In the genomic region with DNA sequence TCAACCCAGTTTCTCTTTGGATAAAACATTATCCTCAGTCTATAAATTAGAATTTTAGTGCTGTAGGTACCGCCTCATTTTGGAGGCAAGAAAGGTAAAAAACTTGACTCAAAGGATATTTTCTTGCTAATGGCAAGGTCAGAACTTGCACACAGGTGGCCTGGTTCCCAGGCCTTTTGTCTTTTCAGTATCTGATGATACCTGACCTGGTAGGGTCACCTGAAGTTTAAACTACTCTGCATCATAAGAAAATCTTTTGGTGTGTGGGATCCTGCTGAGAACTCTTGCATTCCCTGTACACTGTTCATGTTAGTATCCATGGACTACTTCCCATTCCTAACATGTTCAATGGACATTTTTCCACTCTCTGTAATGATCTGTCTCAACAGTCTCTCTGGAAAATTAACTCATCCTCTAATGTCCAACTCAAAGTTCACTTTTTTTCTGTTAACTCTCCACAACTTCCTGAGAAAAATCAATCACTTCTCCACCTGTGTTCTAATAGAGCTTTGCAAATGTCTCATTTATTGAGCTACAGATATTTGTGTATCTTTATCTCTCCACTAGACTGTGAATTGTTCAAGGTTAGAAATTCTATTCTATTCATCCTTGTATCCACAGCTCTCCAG, we compare ENCODE assay signal across 32 cellular contexts.
"Had no signal": no experiment of that assay in that cellular context is flagged by ENCODE, and none has a peak within 500 bp of the region (broad histone marks: within the 10 kb centered on the region; RNA-seq: fewer than 3 reads in every experiment).

No MANE protein-coding gene starts in this region.

- H3K9me3 ChIP-seq: adrenal gland, breast epithelium had no signal

- FAIRE-seq: astrocyte, TTC549 had no signal

- H3K4me1 ChIP-seq: adrenal gland, breast epithelium had no signal

- H3K27ac ChIP-seq: adrenal gland, breast epithelium, VCaP had no signal

- ATAC-seq: activated CD8-positive, alpha-beta T cell treated with anti-CD3 and anti-CD28 coated beads for 36 hours; activated naive CD4-positive, alpha-beta T cell treated with anti-CD3 and anti-CD28 coated beads, Interleukin-2, amount 50 U/mL, for 72 hours; activated T-cell treated with anti-CD3 and anti-CD28 coated beads, Interleukin-2, amount 50 U/mL, for 4 hours; activated T-cell treated with anti-CD3 and anti-CD28 coated beads, Interleukin-2, amount 50 U/mL, for 72 hours; activated T-helper 17 cell treated with anti-CD3 and anti-CD28 coated beads, Interleukin-2, amount 50 U/mL, for 72 hours had no signal

- H3K36me3 ChIP-seq: adrenal gland, breast epithelium had no signal

- H3K4me3 ChIP-seq: adrenal gland, breast epithelium had no signal

- DNase-seq: activated B cell treated with CpG ODN at 0.5 μM for 24 hours; activated CD4-positive, alpha-beta memory T cell treated with anti-CD3 and anti-CD28 coated beads for 36 hours; activated CD4-positive, alpha-beta T cell treated with anti-CD3 and anti-CD28 coated beads for 4 hours; activated CD4-positive, alpha-beta T cell treated with anti-CD3 and anti-CD28 coated beads, Interleukin-2, amount 10 ng/mL, durations not matched to agents 24 days and 14 days; activated CD4-positive, alpha-beta T cell treated with anti-CD3 and anti-CD28 coated beads, Interleukin-2, amount 50 U/mL, for 1 hour; activated CD4-positive, alpha-beta T cell treated with anti-CD3 and anti-CD28 coated beads, Interleukin-2, amount 50 U/mL, for 4 hours; activated CD4-positive, CD25-positive, alpha-beta regulatory T cell treated with anti-CD3 and anti-CD28 coated beads, Interleukin-2, amount 50 U/mL, for 72 hours; activated CD8-positive, alpha-beta memory T cell treated with anti-CD3 and anti-CD28 coated beads, Interleukin-2, amount 50 U/mL, for 4 hours; activated CD8-positive, alpha-beta T cell treated with anti-CD3 and anti-CD28 coated beads for 36 hours; activated effector memory CD4-positive, alpha-beta T cell treated with anti-CD3 and anti-CD28 coated beads, Interleukin-2, amount 50 U/mL, for 16 hours; activated gamma-delta T cell treated with Interleukin-2 at 50 U/mL for 16 hours; activated naive CD4-positive, alpha-beta T cell; activated naive CD4-positive, alpha-beta T cell treated with anti-CD3 and anti-CD28 coated beads for 36 hours; activated naive CD4-positive, alpha-beta T cell treated with anti-CD3 and anti-CD28 coated beads, Interleukin-2, amount 50 U/mL, for 16 hours; activated naive CD8-positive, alpha-beta T cell treated with anti-CD3 and anti-CD28 coated beads for 36 hours; activated T-cell treated with anti-CD3 and anti-CD28 coated beads for 4 hours; activated T-cell treated with anti-CD3 and anti-CD28 coated beads, Interleukin-2, amount 50 U/mL, for 1 hour; activated T-cell treated with anti-CD3 and anti-CD28 coated beads, Interleukin-2, amount 50 U/mL, for 4 hours; activated T-cell treated with anti-CD3 and anti-CD28 coated beads, Interleukin-2, amount 50 U/mL, for 72 hours; adrenal gland; amniotic stem cell; aorta; central memory CD4-positive, alpha-beta T cell; T-helper 1 cell; T-helper 2 cell; T-helper 9 cell had no signal
